Comparison of ENCODE assay signal across 10 cellular contexts in genomic region chr3:150544040-150544439, GRCh38. TPM values are rescaled to one million over a fixed set of nuclear protein-coding genes. Genes with fewer than 3 reads are reported as not detected.
DNase-seq lines count a peak whose midpoint lies in the region; ATAC-seq and TF ChIP-seq lines count a peak whose summit lies in the region.
"Had no signal": no experiment of that assay in that cellular context is flagged by ENCODE, and none has a peak within 500 bp of the region (broad histone marks: within the 10 kb centered on the region; RNA-seq: fewer than 3 reads in every experiment).

No MANE protein-coding gene starts in this region.

- H2AFZ ChIP-seq in smooth muscle cell (ENCODE audit: low read depth) = no peak overlapping the region

- no peak overlapping the region for H3K9ac ChIP-seq in smooth muscle cell (ENCODE audit: low read depth)

- TF ChIP-seq CTCF in esophagus muscularis mucosa (IDR thresholded peaks at IDR 0.05) (no peak), smooth muscle cell (IDR thresholded peaks at IDR 0.05; ENCODE audit: borderline replicate concordance, insufficient read depth, poor library complexity, severe bottlenecking) (no peak)

- H3K9me3 Mint-ChIP-seq in T-helper 1 cell treated with Interleukin-12 subunit alpha and Interleukin-12 subunit beta and Interleukin-4 antibody, amounts not matched to agents 30 μg/mL and 1 μg/mL, for 36 hours = no peaks in the 10 kb centered on the region

- intact Hi-C loops in esophagus muscularis mucosa (cut with DNase I) = no loop called here

- H3F3A ChIP-seq in smooth muscle cell (ENCODE audit: low read depth) = peaks cover 12% of the 10 kb centered on the region

- H3K79me2 ChIP-seq in smooth muscle cell (ENCODE audit: low read depth) = peaks cover 65% of the 10 kb centered on the region

- H3K4me3 ChIP-seq in esophagus muscularis mucosa = peak overlapping the region in 1 of 4 donors; percentile 95
- H3K4me3 ChIP-seq in smooth muscle cell = peak overlapping the region; percentile 98

- no peak overlapping the region for H3K27ac Mint-ChIP-seq in T-helper 1 cell treated with Interleukin-12 subunit alpha and Interleukin-12 subunit beta and Interleukin-4 antibody, amounts not matched to agents 30 μg/mL and 1 μg/mL, for 36 hours

- H4K20me1 ChIP-seq in smooth muscle cell (ENCODE audit: low read depth) = peaks cover 70% of the 10 kb centered on the region

- H3K36me3 ChIP-seq in esophagus muscularis mucosa (peaks cover 0 to 25% (median 18%) of the 10 kb centered on the region in 4 donors), smooth muscle cell (ENCODE audit: low read depth) (no peaks in the 10 kb centered on the region)

- peak overlapping the region; percentile 91 for H3K4me3 Mint-ChIP-seq in T-helper 1 cell treated with Interleukin-12 subunit alpha and Interleukin-12 subunit beta and Interleukin-4 antibody, amounts not matched to agents 30 μg/mL and 1 μg/mL, for 36 hours

- no peak for ATAC-seq in GM18517 (IDR thresholded peaks at IDR 0.05; ENCODE audit: unreplicated experiment)
- no peak for ATAC-seq in HG03039 (IDR thresholded peaks at IDR 0.05; ENCODE audit: unreplicated experiment)

- peak overlapping the region; percentile 97 to 100 (median 98) for H3K27ac ChIP-seq in esophagus muscularis mucosa (replicated peaks in 1 of 4)
- peak overlapping the region; percentile 94 for H3K27ac ChIP-seq in smooth muscle cell (ENCODE audit: low read depth)

- no peak for TF ChIP-seq POLR2A in esophagus muscularis mucosa (IDR thresholded peaks at IDR 0.05; ENCODE audit: low read depth)

- peak overlapping the region; percentile 91 for H3K4me2 ChIP-seq in smooth muscle cell

- H3K27me3 Mint-ChIP-seq in T-helper 1 cell treated with Interleukin-12 subunit alpha and Interleukin-12 subunit beta and Interleukin-4 antibody, amounts not matched to agents 30 μg/mL and 1 μg/mL, for 36 hours (ENCODE audit: low read depth) = no peaks in the 10 kb centered on the region

- no peak for DNase-seq in T-helper 1 cell
- DNase-seq in SW480 (ENCODE audit: low spot score) = peak; percentile 20
- DNase-seq in esophagus muscularis mucosa (ENCODE audit: extremely low spot score) = no peak
- DNase-seq in smooth muscle cell (lab: John Stamatoyannopoulos, UW; ENCODE audit: unreplicated experiment) = no peak
- DNase-seq in NCI-H2227 (lab: John Stamatoyannopoulos, UW; ENCODE audit: unreplicated experiment) = no peak
- DNase-seq: 8988T had no signal

- peaks cover 42% of the 10 kb centered on the region for H3K4me1 Mint-ChIP-seq in T-helper 1 cell treated with Interleukin-12 subunit alpha and Interleukin-12 subunit beta and Interleukin-4 antibody, amounts not matched to agents 30 μg/mL and 1 μg/mL, for 36 hours (ENCODE audit: low read depth)

- H3K4me1 ChIP-seq in esophagus muscularis mucosa = peaks cover 19 to 46% (median 40%) of the 10 kb centered on the region in 4 donors
- H3K4me1 ChIP-seq in smooth muscle cell (ENCODE audit: low read depth) = peaks cover 18% of the 10 kb centered on the region

- peaks cover 30% of the 10 kb centered on the region for H3K36me3 Mint-ChIP-seq in T-helper 1 cell treated with Interleukin-12 subunit alpha and Interleukin-12 subunit beta and Interleukin-4 antibody, amounts not matched to agents 30 μg/mL and 1 μg/mL, for 36 hours (ENCODE audit: low read depth)

- H3K27me3 ChIP-seq in esophagus muscularis mucosa = no peaks in the 10 kb centered on the region
- H3K27me3 ChIP-seq in smooth muscle cell (ENCODE audit: low read depth) = no peaks in the 10 kb centered on the region
- H3K27me3 ChIP-seq: right atrium auricular region had no signal

- TF ChIP-seq EP300 in esophagus muscularis mucosa (IDR thresholded peaks at IDR 0.05) = no peak

- H3K9me3 ChIP-seq in esophagus muscularis mucosa (no peaks in the 10 kb centered on the region), smooth muscle cell (replicated peaks; ENCODE audit: low read depth) (no peaks in the 10 kb centered on the region)
- H3K9me3 ChIP-seq: right atrium auricular region had no signal

RNA-seq across cellular contexts. Expression of gene SERP1, which starts 2.3 kb away (rescaled TPM):
- 100 to 1,000 TPM; 117 to 177 (median 144) TPM for total RNA-seq in esophagus muscularis mucosa
- total RNA-seq in smooth muscle cell = 268 TPM in 2 replicates
- polyA plus RNA-seq in smooth muscle cell = 202 and 247 TPM in 2 replicates

RNA-seq across cellular contexts. Expression of gene EIF2A, which starts 2.5 kb away (rescaled TPM):
- 100 to 1,000 TPM; 113 to 176 (median 154) TPM for total RNA-seq in esophagus muscularis mucosa
- total RNA-seq in smooth muscle cell = 155 and 166 TPM in 2 replicates
- polyA plus RNA-seq in smooth muscle cell = 34.0 and 44.1 TPM in 2 replicates

RNA-seq across cellular contexts. Expression of gene SELENOT, which starts 59.1 kb away (rescaled TPM):
- total RNA-seq in esophagus muscularis mucosa = 100 to 1,000 TPM in 1 of 4 donors, 10 to 100 TPM in 3; 34.5 to 124 (median 67.5) TPM
- 92.5 and 93.0 TPM in 2 replicates for total RNA-seq in smooth muscle cell
- polyA plus RNA-seq in smooth muscle cell = 122 and 128 TPM in 2 replicates
